1 cellular context compared by ENCODE assay signal in the genomic region with DNA sequence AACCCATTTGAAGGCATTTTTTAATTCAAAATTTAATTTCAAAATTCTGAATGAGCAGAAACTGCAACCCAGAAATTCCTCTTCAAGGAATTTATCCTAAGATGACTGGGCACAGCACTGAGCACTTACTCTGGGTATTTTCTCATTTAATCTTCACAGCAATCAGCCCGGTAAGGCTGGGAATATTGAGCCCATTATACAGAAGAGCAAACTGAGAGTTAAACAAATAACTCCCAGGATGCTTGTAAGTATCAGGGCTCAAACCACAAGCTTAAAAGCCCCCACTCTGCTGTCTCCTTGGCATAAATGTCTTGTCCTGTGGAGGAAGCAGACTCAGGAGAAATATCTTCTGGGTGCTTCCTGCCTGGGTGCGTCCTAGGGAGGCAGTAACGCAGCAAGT.
TF ChIP-seq lines count a peak whose summit lies in the region.

No MANE protein-coding gene starts in this region.

TF ChIP-seq in H1, 55 proteins besides CTCF, POLR2A, EP300 and RAD21:
- TF ChIP-seq KDM1A (IDR thresholded peaks at IDR 0.05; ENCODE audit: borderline replicate concordance, low read length) (0 out of 2 replicates have a peak, but pooled peaks have one; percentile 56), SP1 (IDR thresholded peaks at IDR 0.05; ENCODE audit: low read depth, low read length) (no peak), BRCA1 (IDR thresholded peaks at IDR 0.05; ENCODE audit: low read depth, low read length) (no peak)
